8 cellular contexts compared by ENCODE assay signal in the genomic region with DNA sequence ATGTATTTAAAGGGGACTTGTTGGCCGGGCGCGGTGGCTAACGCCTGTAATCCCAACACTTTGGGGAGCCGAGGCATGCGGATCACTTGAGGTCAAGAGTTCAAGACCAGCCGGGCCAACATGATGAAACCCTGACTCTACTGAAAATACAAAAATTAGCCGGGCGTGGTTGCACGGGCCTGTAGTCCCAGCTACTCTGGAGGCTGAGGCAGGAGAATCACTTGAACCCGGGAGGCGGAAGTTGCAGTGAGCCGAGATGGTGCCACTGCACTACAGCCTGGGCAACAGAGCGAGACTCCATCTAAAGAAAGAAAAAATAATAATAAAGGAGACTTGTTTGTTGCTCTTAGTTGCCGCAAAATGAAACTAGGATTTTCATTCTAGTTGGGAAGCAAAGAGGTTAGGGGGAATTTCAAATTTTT. TPM values are rescaled to one million over a fixed set of nuclear protein-coding genes. Genes with fewer than 3 reads are reported as not detected.
DNase-seq lines count a peak whose midpoint lies in the region; ATAC-seq, FAIRE-seq and TF ChIP-seq lines count a peak whose summit lies in the region.
"Not testable (repeated sequence)": the region's sequence is repeated elsewhere in the genome, so short reads cannot be mapped to it uniquely, and the experiment has no call there.

No MANE protein-coding gene starts in this region.

- not testable (repeated sequence) for H2BK15ac ChIP-seq in H1 (ENCODE audit: low read length)

- H2BK120ac ChIP-seq in H1 (replicated peaks; ENCODE audit: low read depth, low read length): not testable (repeated sequence)

- H3K9me3 ChIP-seq in H1 (ENCODE audit: insufficient read depth in 2 of 2, low read depth in 1 of 2, low read length in 1 of 2); neural cell (ENCODE audit: low read length): not testable (repeated sequence)

- not testable (repeated sequence) for H3K36me3 ChIP-seq in H1 (ENCODE audit: control insufficient read depth in 2 of 4, insufficient read depth in 4 of 4, low read length in 3 of 4); neural cell (ENCODE audit: insufficient read depth, low read length)

- H3K36me3 Mint-ChIP-seq in T-helper 1 cell treated with Interleukin-12 subunit alpha and Interleukin-12 subunit beta and Interleukin-4 antibody, amounts not matched to agents 30 μg/mL and 1 μg/mL, for 36 hours (ENCODE audit: low read depth); activated naive CD8-positive, alpha-beta T cell treated with anti-CD3 and anti-CD28 coated beads, Interleukin-2, amount 50 U/mL, for 24 hours (ENCODE audit: low read depth); immature natural killer cell; stimulated activated naive CD8-positive, alpha-beta T cell treated with anti-CD3 and anti-CD28 coated beads, Interleukin-15, Interleukin-2, amounts not matched to agents 100 ng/mL and 50 ng/mL, for 24 hours (ENCODE audit: low read depth): not testable (repeated sequence)

- not testable (repeated sequence) for H4K5ac ChIP-seq in H1 (ENCODE audit: insufficient read length, low read depth, low read length)

- not testable (repeated sequence) for H4K8ac ChIP-seq in H1 (ENCODE audit: extremely low read depth, insufficient read depth, low read length)

- peaks cover 14 to 31% of the 10 kb centered on the region in 2 experiments for H3K79me2 ChIP-seq in H1 (ENCODE audit: control insufficient read depth in 1 of 2, insufficient read depth in 2 of 2, low read length in 2 of 2)
- H3K79me2 ChIP-seq in neural cell (replicated peaks; ENCODE audit: insufficient read depth, low read length): peaks cover 27% of the 10 kb centered on the region

- H3K4me3 ChIP-seq in AG10803 (ENCODE audit: low read length) (peak overlapping the region; percentile 88), HL-60 (replicated peaks; ENCODE audit: insufficient read depth, low read length) (peak overlapping the region; percentile 68), neural cell (ENCODE audit: low read length) (peak overlapping the region; percentile 88)
- H3K4me3 ChIP-seq in H1 (ENCODE audit: extremely low read depth in 1 of 4, insufficient read depth in 2 of 4, low read depth in 3 of 4, low read length in 4 of 4): not testable (repeated sequence)

- TF ChIP-seq CTCF in AG10803 (conservative IDR thresholded peaks at IDR 0.05; ENCODE audit: low read length); HL-60 (IDR thresholded peaks at IDR 0.05; ENCODE audit: insufficient read depth, low read length); H1 (IDR thresholded peaks at IDR 0.05; ENCODE audit: control extremely low read depth in 1 of 3, insufficient read depth in 1 of 3, low read depth in 1 of 3, low read length in 3 of 3); neural cell (IDR thresholded peaks at IDR 0.05; ENCODE audit: poor library complexity, severe bottlenecking): not testable (repeated sequence)

- not testable (repeated sequence) for H3K18ac ChIP-seq in H1 (ENCODE audit: extremely low read depth, low read length)

- H3K23me2 ChIP-seq in H1 (ENCODE audit: low read depth, low read length): not testable (repeated sequence)

- not testable (repeated sequence) for H3K23ac ChIP-seq in H1 (ENCODE audit: insufficient read length)

- not testable (repeated sequence) for H3K79me1 ChIP-seq in H1 (ENCODE audit: low read depth, low read length)

- not testable (repeated sequence) for H2BK5ac ChIP-seq in H1 (ENCODE audit: low read depth, low read length)

- FAIRE-seq in H1 (lab: Jason Lieb, UNC): not testable (repeated sequence)

- not testable (repeated sequence) for TF ChIP-seq POLR2A in H1 (IDR thresholded peaks at IDR 0.05; ENCODE audit: control extremely low read depth in 1 of 2, low read depth in 2 of 2, low read length in 2 of 2)

- H4K91ac ChIP-seq in H1 (replicated peaks; ENCODE audit: insufficient read length, low read length): not testable (repeated sequence)

- H3K9me2 ChIP-seq in neural cell (ENCODE audit: insufficient read depth, low read length): not testable (repeated sequence)

- H3K27ac ChIP-seq in HL-60 (replicated peaks) (peak overlapping the region; percentile 89), neural cell (ENCODE audit: low read length) (peak overlapping the region; percentile 88)
- H3K27ac ChIP-seq in H1 (ENCODE audit: low read depth, low read length): not testable (repeated sequence)

- ATAC-seq in activated naive CD8-positive, alpha-beta T cell treated with anti-CD3 and anti-CD28 coated beads, Interleukin-2, amount 50 U/mL, for 24 hours: not testable (repeated sequence)

- not testable (repeated sequence) for TF ChIP-seq RAD21 in H1 (IDR thresholded peaks at IDR 0.05 in 1 of 2, conservative IDR thresholded peaks at IDR 0.05 in 1 of 2; ENCODE audit: low read depth in 2 of 2, low read length in 2 of 2); neural cell (conservative IDR thresholded peaks at IDR 0.05)

- not testable (repeated sequence) for H3K4me1 ChIP-seq in H1 (replicated peaks in 1 of 4; ENCODE audit: control insufficient read depth in 3 of 4, insufficient read depth in 4 of 4, low read length in 3 of 4)

- not testable (repeated sequence) for H3K14ac ChIP-seq in H1 (ENCODE audit: insufficient read length)

- H2AK5ac ChIP-seq in H1 (ENCODE audit: low read depth, low read length): not testable (repeated sequence)

- not testable (repeated sequence) for H3F3A ChIP-seq in neural cell (ENCODE audit: insufficient read depth, low read length, poor library complexity, severe bottlenecking)

- peak overlapping the region; percentile 94 for H3K4me3 Mint-ChIP-seq in T-helper 1 cell treated with Interleukin-12 subunit alpha and Interleukin-12 subunit beta and Interleukin-4 antibody, amounts not matched to agents 30 μg/mL and 1 μg/mL, for 36 hours
- H3K4me3 Mint-ChIP-seq in activated naive CD8-positive, alpha-beta T cell treated with anti-CD3 and anti-CD28 coated beads, Interleukin-2, amount 50 U/mL, for 24 hours: peak overlapping the region; percentile 92
- H3K4me3 Mint-ChIP-seq in immature natural killer cell: peak overlapping the region; percentile 87 to 97 (median 95)
- peak overlapping the region; percentile 95 for H3K4me3 Mint-ChIP-seq in stimulated activated naive CD8-positive, alpha-beta T cell treated with anti-CD3 and anti-CD28 coated beads, Interleukin-15, Interleukin-2, amounts not matched to agents 100 ng/mL and 50 ng/mL, for 24 hours

- TF ChIP-seq EP300 in H1 (IDR thresholded peaks at IDR 0.05; ENCODE audit: borderline replicate concordance in 1 of 2, low read depth in 2 of 2, low read length in 2 of 2); neural cell (conservative IDR thresholded peaks at IDR 0.05; ENCODE audit: poor library complexity, severe bottlenecking): not testable (repeated sequence)

- H3K9ac ChIP-seq in H1 (replicated peaks in 1 of 4; ENCODE audit: extremely low read depth in 1 of 4, low read depth in 3 of 4, low read length in 3 of 4); neural cell (ENCODE audit: low read length): not testable (repeated sequence)

- not testable (repeated sequence) for H3K27me3 ChIP-seq in HL-60 (ENCODE audit: insufficient read depth, poor library complexity, severe bottlenecking); H1 (replicated peaks in 1 of 4; ENCODE audit: control insufficient read depth in 3 of 4, extremely low read depth in 1 of 4, insufficient read depth in 3 of 4, low read length in 3 of 4); neural cell (ENCODE audit: insufficient read depth, low read depth, low read length)

- H3K4me1 Mint-ChIP-seq in T-helper 1 cell treated with Interleukin-12 subunit alpha and Interleukin-12 subunit beta and Interleukin-4 antibody, amounts not matched to agents 30 μg/mL and 1 μg/mL, for 36 hours (ENCODE audit: low read depth): peaks cover 33% of the 10 kb centered on the region
- H3K4me1 Mint-ChIP-seq in activated naive CD8-positive, alpha-beta T cell treated with anti-CD3 and anti-CD28 coated beads, Interleukin-2, amount 50 U/mL, for 24 hours: peaks cover 40% of the 10 kb centered on the region
- H3K4me1 Mint-ChIP-seq in immature natural killer cell: peaks cover 33 to 35% of the 10 kb centered on the region in 2 donors
- peaks cover 61% of the 10 kb centered on the region for H3K4me1 Mint-ChIP-seq in stimulated activated naive CD8-positive, alpha-beta T cell treated with anti-CD3 and anti-CD28 coated beads, Interleukin-15, Interleukin-2, amounts not matched to agents 100 ng/mL and 50 ng/mL, for 24 hours (ENCODE audit: low read depth)

- not testable (repeated sequence) for H3K9me3 Mint-ChIP-seq in T-helper 1 cell treated with Interleukin-12 subunit alpha and Interleukin-12 subunit beta and Interleukin-4 antibody, amounts not matched to agents 30 μg/mL and 1 μg/mL, for 36 hours; activated naive CD8-positive, alpha-beta T cell treated with anti-CD3 and anti-CD28 coated beads, Interleukin-2, amount 50 U/mL, for 24 hours; immature natural killer cell; stimulated activated naive CD8-positive, alpha-beta T cell treated with anti-CD3 and anti-CD28 coated beads, Interleukin-15, Interleukin-2, amounts not matched to agents 100 ng/mL and 50 ng/mL, for 24 hours

- peak overlapping the region in 1 of 2 experiments; percentile 43; a peak in 1 of 4 replicates for H3K4me2 ChIP-seq in H1 (ENCODE audit: insufficient read depth in 1 of 2, low read depth in 2 of 2, low read length in 2 of 2)
- not testable (repeated sequence) for H3K4me2 ChIP-seq in neural cell (ENCODE audit: low read length)

- WGBS in H1 (ENCODE audit: extremely low coverage in 1 of 2, insufficient coverage in 1 of 2, insufficient read length in 1 of 2, insufficient replicate concordance in 2 of 2, low coverage in 1 of 2, low lambda C conversion rate in 2 of 2, missing lambda C conversion rate in 1 of 2), 2 experiments: 55% methylated on average over 15 of the region's 15 CpGs; no CpG with 5 or more reads in 1 of the 2 experiments

- H3K4ac ChIP-seq in H1 (replicated peaks; ENCODE audit: insufficient read length, low read depth, low read length): not testable (repeated sequence)

- H2AFZ ChIP-seq in H1 (ENCODE audit: low read length); neural cell (ENCODE audit: low read depth, low read length): not testable (repeated sequence)

- H3K27ac Mint-ChIP-seq in T-helper 1 cell treated with Interleukin-12 subunit alpha and Interleukin-12 subunit beta and Interleukin-4 antibody, amounts not matched to agents 30 μg/mL and 1 μg/mL, for 36 hours: peak overlapping the region; percentile 95
- H3K27ac Mint-ChIP-seq in activated naive CD8-positive, alpha-beta T cell treated with anti-CD3 and anti-CD28 coated beads, Interleukin-2, amount 50 U/mL, for 24 hours: peak overlapping the region; percentile 98
- H3K27ac Mint-ChIP-seq in immature natural killer cell: peak overlapping the region; percentile 76 to 96 (median 88)
- H3K27ac Mint-ChIP-seq in stimulated activated naive CD8-positive, alpha-beta T cell treated with anti-CD3 and anti-CD28 coated beads, Interleukin-15, Interleukin-2, amounts not matched to agents 100 ng/mL and 50 ng/mL, for 24 hours: peak overlapping the region; percentile 99

- H2BK20ac ChIP-seq in H1 (ENCODE audit: low read length): not testable (repeated sequence)

- H3K56ac ChIP-seq in H1 (replicated peaks; ENCODE audit: insufficient read length, low read depth, low read length): not testable (repeated sequence)

- POLR2A ChIA-PET in H1 (lab: Charles Lee; ENCODE audit: partially characterized antibody): not testable (repeated sequence)

- CTCF ChIA-PET in H1 (lab: Charles Lee; ENCODE audit: partially characterized antibody): interaction anchor here (0.9 to 3.2 kb wide), 3 partner anchors 13 to 112 kb away, joined by 3 to 21 read pairs (median 3); no protein-coding TSS in a partner anchor

- H4K20me1 ChIP-seq in H1 (replicated peaks in 1 of 2; ENCODE audit: control insufficient read depth in 1 of 2, insufficient read depth in 2 of 2, low read length in 2 of 2): peaks cover 6 to 13% of the 10 kb centered on the region in 2 experiments
- H4K20me1 ChIP-seq in neural cell (ENCODE audit: insufficient read depth): not testable (repeated sequence)

- H3K27me3 Mint-ChIP-seq in T-helper 1 cell treated with Interleukin-12 subunit alpha and Interleukin-12 subunit beta and Interleukin-4 antibody, amounts not matched to agents 30 μg/mL and 1 μg/mL, for 36 hours (ENCODE audit: low read depth): peaks cover 21% of the 10 kb centered on the region
- not testable (repeated sequence) for H3K27me3 Mint-ChIP-seq in activated naive CD8-positive, alpha-beta T cell treated with anti-CD3 and anti-CD28 coated beads, Interleukin-2, amount 50 U/mL, for 24 hours; stimulated activated naive CD8-positive, alpha-beta T cell treated with anti-CD3 and anti-CD28 coated beads, Interleukin-15, Interleukin-2, amounts not matched to agents 100 ng/mL and 50 ng/mL, for 24 hours
- H3K27me3 Mint-ChIP-seq in immature natural killer cell (ENCODE audit: low read depth in 3 of 3): peaks cover 6 to 21% (median 17%) of the 10 kb centered on the region in 3 donors

- not testable (repeated sequence) for H2BK12ac ChIP-seq in H1 (ENCODE audit: low read depth, low read length)

- not testable (repeated sequence) for DNase-seq in AG10803 (ENCODE audit: low read depth); HL-60 (ENCODE audit: low read depth in 1 of 2, low spot score in 1 of 2); activated naive CD8-positive, alpha-beta T cell treated with anti-CD3 and anti-CD28 coated beads, Interleukin-2, amount 50 U/mL, for 24 hours; H1 (ENCODE audit: low read depth in 1 of 2, low spot score in 2 of 2); immature natural killer cell

RNA-seq across cellular contexts. Expression of gene MICAL3, which starts 22.5 kb away (rescaled TPM):
- 39.2 and 41.8 TPM in 2 replicates for total RNA-seq in H1 (2021; fragmentation: NEBNext Ultra II Directional; extraction: Animal tissue kit (Norgen Biotek cat#: 25700))
- 8.3 and 10.8 TPM in 2 replicates for polyA plus RNA-seq in H1 (2011; rRNA removed)
- polyA plus RNA-seq in H1 (2011; cell fraction: cytosol; rRNA removed): 10.7 TPM
- 32.8 TPM for polyA plus RNA-seq in H1 (2011; cell fraction: nucleus; rRNA removed)
- 18.4 to 26.8 TPM (median 20.0 TPM) in 4 replicates for polyA plus RNA-seq in H1 (2012, experiment 1 of 2)
- polyA plus RNA-seq in H1 (2012, experiment 2 of 2): 5.5 TPM
- polyA plus RNA-seq in H1 (2013, experiment 1 of 2): 13.1 TPM
- 13.3 TPM for polyA plus RNA-seq in H1 (2013, experiment 2 of 2)
- polyA minus RNA-seq in H1 (2011; rRNA and poly(A)+ RNA removed): 31.2 and 33.7 TPM in 2 replicates
- polyA minus RNA-seq in H1 (2011; cell fraction: cytosol; rRNA and poly(A)+ RNA removed): 13.2 TPM
- polyA minus RNA-seq in H1 (2011; cell fraction: nucleus; rRNA and poly(A)+ RNA removed): 34.5 TPM
- polyA plus RNA-seq in immature natural killer cell: 1 to 10 TPM in 2 of 3 donors, not detected in 1; 1.1 to 2.3 TPM
- 28.1 and 30.4 TPM in 2 replicates for polyA plus RNA-seq in neural cell
- 83.8 and 92.1 TPM in 2 replicates for polyA minus RNA-seq in neural cell
